Comparison of ENCODE assay signal across 1 cellular context in the genomic region with DNA sequence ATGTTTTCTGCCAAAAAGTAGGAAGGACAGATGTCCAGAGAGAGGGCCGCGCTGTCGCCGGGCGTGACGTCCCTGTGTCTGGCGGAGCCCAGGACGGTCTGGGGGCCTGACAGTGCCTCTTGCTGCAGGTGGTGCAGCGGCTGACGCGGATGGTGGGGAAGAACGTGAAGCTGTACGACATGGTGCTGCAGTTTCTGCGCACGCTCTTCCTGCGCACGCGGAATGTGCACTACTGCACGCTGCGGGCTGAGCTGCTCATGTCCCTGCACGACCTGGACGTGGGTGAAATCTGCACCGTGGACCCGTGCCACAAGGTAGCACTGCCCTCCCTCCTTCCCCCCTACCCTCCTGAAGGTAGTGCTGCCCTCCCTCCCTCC.
TF ChIP-seq lines count a peak whose summit lies in the region.

No MANE protein-coding gene starts in this region.

TF ChIP-seq in HepG2, 621 proteins besides CTCF, POLR2A, EP300 and RAD21:
- TF ChIP-seq AGO2 (optimal IDR thresholded peaks at IDR 0.05; ENCODE audit: low read depth, low read length) (peak; percentile 85), NFIC (IDR thresholded peaks at IDR 0.05; ENCODE audit: low read length) (no peak), ZNF768 (CRISPR knock-in tag; IDR thresholded peaks at IDR 0.05) (peak; percentile 17; the same call in 1 of the 2 replicates), RBFOX2 (IDR thresholded peaks at IDR 0.05; ENCODE audit: low read depth, low read length) (peak; percentile 64; the same call in 1 of the 2 replicates)
- TF ChIP-seq, protein P1, sequence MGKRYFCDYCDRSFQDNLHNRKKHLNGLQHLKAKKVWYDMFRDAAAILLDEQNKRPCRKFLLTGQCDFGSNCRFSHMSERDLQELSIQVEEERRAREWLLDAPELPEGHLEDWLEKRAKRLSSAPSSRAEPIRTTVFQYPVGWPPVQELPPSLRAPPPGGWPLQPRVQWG (CRISPR knock-in tag; IDR thresholded peaks at IDR 0.05; ENCODE audit: borderline replicate concordance, low read depth) = no peak
TF ChIP-seq in HepG2: peak in this region for 3.
